In the genomic region with DNA sequence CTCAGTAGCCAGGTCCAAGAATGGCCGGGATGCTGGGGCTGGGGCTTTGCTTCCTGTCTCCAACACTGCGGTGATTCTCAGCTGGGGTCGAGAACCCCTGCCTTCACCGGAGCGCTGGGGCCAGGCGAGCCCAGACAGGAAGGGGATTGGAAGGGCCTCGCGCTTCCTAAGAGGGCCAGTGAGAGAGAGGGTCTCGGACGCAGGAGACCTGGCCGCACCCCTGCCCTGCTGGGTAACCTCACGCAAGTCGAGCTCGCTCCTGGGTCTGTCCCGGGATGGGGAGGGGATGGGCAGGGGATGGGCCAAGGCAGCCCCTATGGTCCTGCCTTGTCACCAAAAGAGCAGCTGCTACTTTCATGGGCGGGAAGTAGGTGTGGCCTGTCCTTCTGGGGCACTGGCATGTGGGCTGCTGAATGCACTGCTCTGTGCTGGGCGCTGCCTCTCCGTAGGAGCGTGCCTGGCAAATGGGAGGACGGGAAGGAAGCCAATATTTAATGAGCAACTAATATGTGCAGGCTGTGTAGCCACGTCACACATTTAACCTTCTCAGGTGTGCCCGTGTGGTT, we compare ENCODE assay signal across 8 cellular contexts. TPM values are rescaled to one million over a fixed set of nuclear protein-coding genes. Genes with fewer than 3 reads are reported as not detected.
DNase-seq lines count a peak whose midpoint lies in the region; ATAC-seq, FAIRE-seq and TF ChIP-seq lines count a peak whose summit lies in the region.
"Had no signal": no experiment of that assay in that cellular context is flagged by ENCODE, and none has a peak within 500 bp of the region (broad histone marks: within the 10 kb centered on the region; RNA-seq: fewer than 3 reads in every experiment).

No MANE protein-coding gene starts in this region.

- H3K4me1 ChIP-seq in ectodermal cell (ENCODE audit: control insufficient read depth, insufficient read depth, low read length): peaks cover 8% of the 10 kb centered on the region
- peaks cover 6 to 10% of the 10 kb centered on the region in 2 donors for H3K4me1 ChIP-seq in naive thymus-derived CD4-positive, alpha-beta T cell (ENCODE audit: control insufficient read depth in 2 of 2, insufficient read depth in 2 of 2, low read length in 2 of 2)

- CTCF ChIA-PET in naive thymus-derived CD4-positive, alpha-beta T cell (lab: Charles Lee): interaction anchor here (0.7 to 2.5 kb wide), 19 partner anchors 8 to 1023 kb away, joined by 3 to 40 read pairs (median 3); no protein-coding TSS in a partner anchor

- peaks cover 45% of the 10 kb centered on the region for H3K27me3 ChIP-seq in ectodermal cell (ENCODE audit: control insufficient read depth, insufficient read depth, low read length, poor library complexity, severe bottlenecking)
- peaks cover 3 to 6% of the 10 kb centered on the region in 2 donors for H3K27me3 ChIP-seq in naive thymus-derived CD4-positive, alpha-beta T cell (ENCODE audit: control insufficient read depth in 2 of 2, insufficient read depth in 2 of 2, low read length in 2 of 2)

- DNase-seq in HFFc6: no peak
- DNase-seq in SK-MEL-5 (ENCODE audit: low read depth, low spot score): peak; percentile 24
- peak in 7 of 9 donors; percentile 5 to 32 (median 12) for DNase-seq in naive thymus-derived CD4-positive, alpha-beta T cell
- DNase-seq in omental fat pad (ENCODE audit: low spot score): no peak
- no peak for DNase-seq in RCC 7860 (ENCODE audit: low spot score)

- 24 to 26% methylated on average over 22 of the region's 22 CpGs for WGBS in ectodermal cell, 2 experiments

- intact Hi-C loops in naive thymus-derived CD4-positive, alpha-beta T cell (cut with micrococcal nuclease): loop anchor here (5.0 to 10.0 kb wide), 2 partner anchors 278 to 1025 kb away; no protein-coding TSS in a partner anchor

- H3K9me3 ChIP-seq in ectodermal cell (ENCODE audit: control insufficient read depth, low read length): no peaks in the 10 kb centered on the region
- H3K9me3 ChIP-seq in naive thymus-derived CD4-positive, alpha-beta T cell (ENCODE audit: control insufficient read depth in 2 of 3, low read length in 3 of 3): no peaks in the 10 kb centered on the region

- H3K27me3 Mint-ChIP-seq in HFFc6 (ENCODE audit: insufficient read depth): peaks cover 26% of the 10 kb centered on the region
- H3K27me3 Mint-ChIP-seq in naive thymus-derived CD4-positive, alpha-beta T cell: peaks cover 21 to 45% (median 33%) of the 10 kb centered on the region in 5 donors

- H3K4me3 ChIP-seq in ectodermal cell (ENCODE audit: insufficient read depth, low read depth, low read length): peak overlapping the region; percentile 45
- H3K4me3 ChIP-seq in naive thymus-derived CD4-positive, alpha-beta T cell (ENCODE audit: low read length): peak overlapping the region; percentile 62

- H3K27ac Mint-ChIP-seq in HFFc6: no peak overlapping the region
- H3K27ac Mint-ChIP-seq in naive thymus-derived CD4-positive, alpha-beta T cell: no peak overlapping the region

- no peaks in the 10 kb centered on the region for H3K36me3 Mint-ChIP-seq in HFFc6 (ENCODE audit: low read depth)
- H3K36me3 Mint-ChIP-seq in naive thymus-derived CD4-positive, alpha-beta T cell: peaks cover 0 to 4% (median 0%) of the 10 kb centered on the region in 5 donors

- no peak for FAIRE-seq in RCC 7860 (lab: Jason Lieb, UNC)

- peaks cover under 1% of the 10 kb centered on the region; the same call in 1 of the 2 replicates for H3K9me3 Mint-ChIP-seq in HFFc6
- peaks cover 0 to 13% (median 2%) of the 10 kb centered on the region in 11 donors for H3K9me3 Mint-ChIP-seq in naive thymus-derived CD4-positive, alpha-beta T cell

- H3K4me3 Mint-ChIP-seq in HFFc6: peak overlapping the region; percentile 78
- H3K4me3 Mint-ChIP-seq in naive thymus-derived CD4-positive, alpha-beta T cell: peak overlapping the region; percentile 53 to 86 (median 80)

- in situ Hi-C loops in SK-MEL-5 (cut with HindIII; ENCODE audit: low pct_unique_long_range_greater_than_20kb, low sequenced_read_pairs): no loop called here

- POLR2A ChIA-PET in naive thymus-derived CD4-positive, alpha-beta T cell (lab: Charles Lee): no interaction called here

- no peak for TF ChIP-seq CTCF in HFFc6 (IDR thresholded peaks at IDR 0.05)
- TF ChIP-seq CTCF in omental fat pad (IDR thresholded peaks at IDR 0.05): no peak

- H3K36me3 ChIP-seq in ectodermal cell (ENCODE audit: control insufficient read depth, insufficient read depth, low read length): no peaks in the 10 kb centered on the region
- no peaks in the 10 kb centered on the region for H3K36me3 ChIP-seq in naive thymus-derived CD4-positive, alpha-beta T cell (ENCODE audit: control insufficient read depth in 2 of 3, insufficient read depth in 3 of 3, low read length in 3 of 3)

- no peaks in the 10 kb centered on the region for H3K4me1 Mint-ChIP-seq in HFFc6 (ENCODE audit: low read depth)
- H3K4me1 Mint-ChIP-seq in naive thymus-derived CD4-positive, alpha-beta T cell: peaks cover 0 to 9% (median 7%) of the 10 kb centered on the region in 7 donors

- peak; percentile 45 for ATAC-seq in GM18502 (IDR thresholded peaks at IDR 0.05; ENCODE audit: poor library complexity, unreplicated experiment)
- ATAC-seq in naive thymus-derived CD4-positive, alpha-beta T cell: peak; percentile 48
- ATAC-seq in omental fat pad (ENCODE audit: low FRiP score): no peak

- no peak overlapping the region for H3K27ac ChIP-seq in ectodermal cell (ENCODE audit: insufficient read depth, low read depth, low read length, poor library complexity, severe bottlenecking)
- H3K27ac ChIP-seq in naive thymus-derived CD4-positive, alpha-beta T cell (ENCODE audit: low read depth, low read length): no peak overlapping the region

RNA-seq across cellular contexts. Expression of gene KCNK18, which starts 20.0 kb away (rescaled TPM):
- total RNA-seq in HFFc6 (2021; fragmentation: NEBNext Ultra II Directional; extraction: Animal tissue kit (Norgen Biotek cat#: 25700)): not detected
- total RNA-seq in SK-MEL-5 (2014; rRNA removed; shearing (Covaris generic)): not detected in 2 replicates
- not detected in 2 replicates for polyA plus RNA-seq in SK-MEL-5 (2015; cell fraction: cytosol; rRNA removed)
- not detected in 2 replicates for polyA plus RNA-seq in SK-MEL-5 (2015; cell fraction: nucleus; rRNA removed)
- not detected for polyA plus RNA-seq in ectodermal cell (2013, experiment 1 of 4)
- polyA plus RNA-seq in ectodermal cell (2013, experiment 2 of 4): not detected
- not detected for polyA plus RNA-seq in ectodermal cell (2013, experiment 3 of 4)
- polyA plus RNA-seq in ectodermal cell (2013, experiment 4 of 4): not detected
- not detected for total RNA-seq in naive thymus-derived CD4-positive, alpha-beta T cell
- not detected for polyA plus RNA-seq in naive thymus-derived CD4-positive, alpha-beta T cell
- total RNA-seq in omental fat pad: not detected
- total RNA-seq: subcutaneous adipose tissue had no signal

RNA-seq across cellular contexts. Expression of gene SLC18A2, which starts 23.6 kb away (rescaled TPM):
- total RNA-seq in HFFc6 (2021; fragmentation: NEBNext Ultra II Directional; extraction: Animal tissue kit (Norgen Biotek cat#: 25700)): not detected
- total RNA-seq in SK-MEL-5 (2014; rRNA removed; shearing (Covaris generic)): 0.11 TPM in 1 of 2 replicates, not detected in the other
- polyA plus RNA-seq in SK-MEL-5 (2015; cell fraction: cytosol; rRNA removed): not detected in 2 replicates
- 0.04 TPM in 1 of 2 replicates, not detected in the other for polyA plus RNA-seq in SK-MEL-5 (2015; cell fraction: nucleus; rRNA removed)
- polyA plus RNA-seq in ectodermal cell (2013, experiment 1 of 4): 0.69 TPM
- 0.89 TPM for polyA plus RNA-seq in ectodermal cell (2013, experiment 2 of 4)
- 0.75 TPM for polyA plus RNA-seq in ectodermal cell (2013, experiment 3 of 4)
- 1.1 TPM for polyA plus RNA-seq in ectodermal cell (2013, experiment 4 of 4)
- 1 to 10 TPM in 2 of 5 experiments, not detected in 3; 1.1 to 1.7 TPM for total RNA-seq in naive thymus-derived CD4-positive, alpha-beta T cell
- 1 to 10 TPM in 1 of 2 donors, under 1 TPM in 1; 0.71 to 6.1 TPM for polyA plus RNA-seq in naive thymus-derived CD4-positive, alpha-beta T cell
- total RNA-seq in omental fat pad: 1 to 10 TPM in 1 of 4 donors, under 1 TPM in 2, not detected in 1; 0.60 to 1.7 (median 0.93) TPM

Comparison
In these comparisons a context has a peak if more than half of its experiments do, and no peak if none do; other contexts are left out.
1. DNase-seq: peak in SK-MEL-5 (single experiment) and naive thymus-derived CD4-positive, alpha-beta T cell (7 of 9); none in HFFc6 (single experiment), omental fat pad (single experiment) and RCC 7860 (single experiment).